20 cellular contexts compared by ENCODE assay signal in the genomic region with DNA sequence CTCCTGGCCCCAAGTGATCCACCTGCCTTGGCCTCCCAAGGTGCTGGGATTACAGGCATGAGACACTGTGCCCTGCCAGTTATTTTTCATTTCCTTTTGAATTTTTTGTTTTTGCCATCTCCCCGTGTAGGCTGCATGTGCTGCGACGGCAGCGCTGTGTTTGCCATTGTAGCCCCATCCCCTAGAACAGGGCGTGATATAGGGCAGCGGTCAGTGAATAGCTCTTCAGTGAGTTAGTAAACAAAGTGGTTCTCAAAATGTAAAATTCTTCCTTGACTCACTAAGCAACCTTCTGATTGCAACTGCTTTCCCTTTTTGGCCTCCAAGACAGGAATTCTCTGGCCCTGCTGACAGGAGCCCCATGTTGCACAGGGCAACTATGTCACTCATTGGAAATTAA.
A peak's percentile ranks its signal among the peaks of the same experiment; 100 is the strongest.
DNase-seq lines count a peak whose midpoint lies in the region; ATAC-seq and TF ChIP-seq lines count a peak whose summit lies in the region.
"Had no signal": no experiment of that assay in that cellular context is flagged by ENCODE, and none has a peak within 500 bp of the region (broad histone marks: within the 10 kb centered on the region; RNA-seq: fewer than 3 reads in every experiment).

No MANE protein-coding gene starts in this region.

- H3K4me1 Mint-ChIP-seq in natural killer cell treated with Interleukin-12 subunit alpha and Interleukin-12 subunit beta and Interleukin-15 and Interleukin-18, amount 100 ng/mL, for 72 hours (ENCODE audit: low read depth in 2 of 2), result no peaks in the 10 kb centered on the region
- H3K4me1 Mint-ChIP-seq in natural killer cell, result no peaks in the 10 kb centered on the region
- H3K4me1 Mint-ChIP-seq: B cell; CD4-positive, CD25-positive, alpha-beta regulatory T cell had no signal

- TF ChIP-seq POLR2A in uterus (IDR thresholded peaks at IDR 0.05), result no peak

- no peak overlapping the region for H3K4me3 Mint-ChIP-seq in natural killer cell treated with Interleukin-12 subunit alpha and Interleukin-12 subunit beta and Interleukin-15 and Interleukin-18, amount 100 ng/mL, for 72 hours
- H3K4me3 Mint-ChIP-seq in natural killer cell, result no peak overlapping the region
- H3K4me3 Mint-ChIP-seq: B cell; CD4-positive, CD25-positive, alpha-beta regulatory T cell; CD8-positive, alpha-beta T cell had no signal

- H3K4me3 ChIP-seq in left lung, result no peak overlapping the region
- no peak overlapping the region for H3K4me3 ChIP-seq in upper lobe of right lung
- H3K4me3 ChIP-seq in uterus, result no peak overlapping the region
- H3K4me3 ChIP-seq: BLaER1, GM12878, GM23248 had no signal

- ATAC-seq in natural killer cell treated with Interleukin-12 subunit alpha and Interleukin-12 subunit beta and Interleukin-15 and Interleukin-18, amount 100 ng/mL, for 72 hours, result no peak
- no peak for ATAC-seq in natural killer cell
- peak; percentile 51 for ATAC-seq in left lung
- peak; percentile 61 for ATAC-seq in upper lobe of right lung
- ATAC-seq: CD8-positive, alpha-beta T cell; GM12878; HCT116 had no signal

- H3K36me3 Mint-ChIP-seq in natural killer cell treated with Interleukin-12 subunit alpha and Interleukin-12 subunit beta and Interleukin-15 and Interleukin-18, amount 100 ng/mL, for 72 hours, result peaks cover 8% of the 10 kb centered on the region
- H3K36me3 Mint-ChIP-seq in natural killer cell, result no peaks in the 10 kb centered on the region
- H3K36me3 Mint-ChIP-seq: CD4-positive, CD25-positive, alpha-beta regulatory T cell; CD8-positive, alpha-beta T cell had no signal

- H3K4me1 ChIP-seq in left lung (peaks cover 4% of the 10 kb centered on the region in 2 donors), upper lobe of right lung (peaks cover 14% of the 10 kb centered on the region), uterus (no peaks in the 10 kb centered on the region)
- H3K4me1 ChIP-seq: BLaER1, Caco-2 had no signal

- H3K9me3 ChIP-seq in left lung, result peaks cover 0 to 7% of the 10 kb centered on the region in 2 donors
- no peaks in the 10 kb centered on the region for H3K9me3 ChIP-seq in upper lobe of right lung
- no peaks in the 10 kb centered on the region for H3K9me3 ChIP-seq in uterus

- peaks cover 4% of the 10 kb centered on the region for H3K9me3 Mint-ChIP-seq in natural killer cell treated with Interleukin-12 subunit alpha and Interleukin-12 subunit beta and Interleukin-15 and Interleukin-18, amount 100 ng/mL, for 72 hours
- H3K9me3 Mint-ChIP-seq in natural killer cell, result peaks cover 3 to 5% of the 10 kb centered on the region in 2 donors

- no peak for TF ChIP-seq CTCF in natural killer cell (IDR thresholded peaks at IDR 0.05)
- no peak for TF ChIP-seq CTCF in left lung (IDR thresholded peaks at IDR 0.05)
- TF ChIP-seq CTCF in upper lobe of right lung (IDR thresholded peaks at IDR 0.05), result no peak
- TF ChIP-seq CTCF in uterus (IDR thresholded peaks at IDR 0.05), result no peak

- H3K36me3 ChIP-seq in left lung (no peaks in the 10 kb centered on the region), upper lobe of right lung (no peaks in the 10 kb centered on the region), uterus (no peaks in the 10 kb centered on the region)
- H3K36me3 ChIP-seq: BLaER1 had no signal

- peak; percentile 44 for DNase-seq in natural killer cell treated with Interleukin-12 subunit alpha and Interleukin-12 subunit beta and Interleukin-15 and Interleukin-18, amount 100 ng/mL, for 72 hours (ENCODE audit: low spot score)
- DNase-seq in natural killer cell (no peak), left lung (no peak), upper lobe of right lung (no peak), cerebellar nuclear complex (lab: John Stamatoyannopoulos, UW) (no peak), uterus (no peak)
- DNase-seq: Caco-2; CD4-positive, CD25-positive, alpha-beta regulatory T cell; CD8-positive, alpha-beta T cell; DMS153; EL; GDM1; GM23248; H7 had no signal

- intact Hi-C loops in natural killer cell (cut with micrococcal nuclease) (no loop called here), left lung (cut with DNase I) (no loop called here), upper lobe of right lung (cut with DNase I) (no loop called here), uterus (cut with DNase I; ENCODE audit: low total_unique reads) (no loop called here)

- no peak overlapping the region for H3K27ac Mint-ChIP-seq in natural killer cell treated with Interleukin-12 subunit alpha and Interleukin-12 subunit beta and Interleukin-15 and Interleukin-18, amount 100 ng/mL, for 72 hours
- H3K27ac Mint-ChIP-seq in natural killer cell, result no peak overlapping the region
- H3K27ac Mint-ChIP-seq: B cell; CD4-positive, CD25-positive, alpha-beta regulatory T cell; CD8-positive, alpha-beta T cell had no signal

- H3K27me3 ChIP-seq in left lung (no peaks in the 10 kb centered on the region), upper lobe of right lung (no peaks in the 10 kb centered on the region), uterus (no peaks in the 10 kb centered on the region)
- H3K27me3 ChIP-seq: BLaER1 had no signal

- peaks cover 4 to 11% of the 10 kb centered on the region in 2 donors for H3K27me3 Mint-ChIP-seq in natural killer cell treated with Interleukin-12 subunit alpha and Interleukin-12 subunit beta and Interleukin-15 and Interleukin-18, amount 100 ng/mL, for 72 hours
- peaks cover 4 to 16% of the 10 kb centered on the region in 2 donors for H3K27me3 Mint-ChIP-seq in natural killer cell (ENCODE audit: low read depth in 2 of 2)
- H3K27me3 Mint-ChIP-seq: B cell; CD4-positive, CD25-positive, alpha-beta regulatory T cell had no signal

- H3K27ac ChIP-seq in left lung (no peak overlapping the region), upper lobe of right lung (no peak overlapping the region), uterus (no peak overlapping the region)
- H3K27ac ChIP-seq: 22Rv1, BLaER1, C4-2B, GM23248 had no signal

Comparison
In these comparisons a context has a peak if more than half of its experiments do, and no peak if none do; other contexts are left out.
1. ATAC-seq: peak in left lung (single experiment) and upper lobe of right lung (single experiment); none in natural killer cell treated with Interleukin-12 subunit alpha and Interleukin-12 subunit beta and Interleukin-15 and Interleukin-18, amount 100 ng/mL, for 72 hours (0 of 2) and natural killer cell (0 of 3).